In genomic region chr5:3389471-3390026, GRCh38 we compare ENCODE assay signal across 21 cellular contexts.
"Had no signal": no experiment of that assay in that cellular context is flagged by ENCODE, and none has a peak within 500 bp of the region (broad histone marks: within the 10 kb centered on the region; RNA-seq: fewer than 3 reads in every experiment).

No MANE protein-coding gene starts in this region.

- H3K4me2 ChIP-seq: SK-N-SH, smooth muscle cell had no signal

- H3K9me3 ChIP-seq: pancreas, SK-N-SH, thoracic aorta, upper lobe of left lung had no signal

- H3K27ac ChIP-seq: pancreas, thoracic aorta, upper lobe of left lung had no signal

- DNase-seq: activated CD4-positive, alpha-beta T cell treated with anti-CD3 and anti-CD28 coated beads, Interleukin-2, amount 10 ng/mL, durations not matched to agents 7 days and 5 days; activated CD4-positive, CD25-positive, alpha-beta regulatory T cell; activated CD8-positive, alpha-beta memory T cell treated with anti-CD3 and anti-CD28 coated beads, Interleukin-2, amount 50 U/mL, for 4 hours; activated effector memory CD4-positive, alpha-beta T cell treated with Interleukin-2 at 50 U/mL for 16 hours; activated naive CD4-positive, alpha-beta T cell treated with anti-CD3 and anti-CD28 coated beads, Interleukin-2, amount 10 ng/mL, durations not matched to agents 7 days and 5 days; activated naive CD8-positive, alpha-beta T cell treated with anti-CD3 and anti-CD28 coated beads, Interleukin-2, amount 50 U/mL, for 24 hours; activated T-cell treated with anti-CD3 and anti-CD28 coated beads, Interleukin-2, amount 50 U/mL, for 4 hours; central memory CD4-positive, alpha-beta T cell; endodermal cell; naive thymus-derived CD4-positive, alpha-beta T cell; pancreas; SK-N-SH; stimulated activated CD4-positive, alpha-beta T cell treated with anti-CD3 and anti-CD28 coated beads, Interleukin-4, amount 100 ng/mL, for 1 hour; T-cell; upper lobe of left lung had no signal

- H3K27ac Mint-ChIP-seq: activated CD4-positive, alpha-beta T cell treated with anti-CD3 and anti-CD28 coated beads, Interleukin-2, amount 10 ng/mL, durations not matched to agents 7 days and 5 days; activated naive CD4-positive, alpha-beta T cell treated with anti-CD3 and anti-CD28 coated beads, Interleukin-2, amount 10 ng/mL, durations not matched to agents 7 days and 5 days; activated naive CD8-positive, alpha-beta T cell treated with anti-CD3 and anti-CD28 coated beads, Interleukin-2, amount 50 U/mL, for 24 hours; endodermal cell; memory B cell; naive thymus-derived CD4-positive, alpha-beta T cell; T-cell had no signal

- H3K36me3 Mint-ChIP-seq: activated naive CD4-positive, alpha-beta T cell treated with anti-CD3 and anti-CD28 coated beads, Interleukin-2, amount 10 ng/mL, durations not matched to agents 7 days and 5 days; brain; memory B cell; T-cell had no signal

- H3K4me3 ChIP-seq: pancreas, smooth muscle cell, thoracic aorta, upper lobe of left lung had no signal

- H3K4me1 Mint-ChIP-seq: activated CD4-positive, alpha-beta T cell treated with anti-CD3 and anti-CD28 coated beads, Interleukin-2, amount 10 ng/mL, durations not matched to agents 7 days and 5 days; activated naive CD4-positive, alpha-beta T cell treated with anti-CD3 and anti-CD28 coated beads, Interleukin-2, amount 10 ng/mL, durations not matched to agents 7 days and 5 days; activated naive CD8-positive, alpha-beta T cell treated with anti-CD3 and anti-CD28 coated beads, Interleukin-2, amount 50 U/mL, for 24 hours; memory B cell; naive thymus-derived CD4-positive, alpha-beta T cell; T-cell had no signal

- H3K36me3 ChIP-seq: pancreas, thoracic aorta, upper lobe of left lung had no signal

- H3K9ac ChIP-seq: SK-N-SH had no signal

- H3K4me1 ChIP-seq: pancreas, upper lobe of left lung had no signal

- ATAC-seq: activated naive CD8-positive, alpha-beta T cell treated with anti-CD3 and anti-CD28 coated beads, Interleukin-2, amount 50 U/mL, for 24 hours; activated T-cell treated with anti-CD3 and anti-CD28 coated beads, Interleukin-2, amount 50 U/mL, for 4 hours; left lobe of liver; naive thymus-derived CD4-positive, alpha-beta T cell; pancreas; sciatic nerve; T-cell had no signal

- H3K27me3 ChIP-seq: pancreas, upper lobe of left lung had no signal

- H3K27me3 Mint-ChIP-seq: activated CD4-positive, alpha-beta T cell treated with anti-CD3 and anti-CD28 coated beads, Interleukin-2, amount 10 ng/mL, durations not matched to agents 7 days and 5 days; activated naive CD4-positive, alpha-beta T cell treated with anti-CD3 and anti-CD28 coated beads, Interleukin-2, amount 10 ng/mL, durations not matched to agents 7 days and 5 days; activated naive CD8-positive, alpha-beta T cell treated with anti-CD3 and anti-CD28 coated beads, Interleukin-2, amount 50 U/mL, for 24 hours; memory B cell; naive thymus-derived CD4-positive, alpha-beta T cell had no signal

- H3K9me3 Mint-ChIP-seq: activated naive CD8-positive, alpha-beta T cell treated with anti-CD3 and anti-CD28 coated beads, Interleukin-2, amount 50 U/mL, for 24 hours; activated T-cell treated with anti-CD3 and anti-CD28 coated beads, Interleukin-2, amount 50 U/mL, for 4 hours; brain; endodermal cell had no signal

- H3K4me3 Mint-ChIP-seq: activated CD4-positive, alpha-beta T cell treated with anti-CD3 and anti-CD28 coated beads, Interleukin-2, amount 10 ng/mL, durations not matched to agents 7 days and 5 days; activated naive CD4-positive, alpha-beta T cell treated with anti-CD3 and anti-CD28 coated beads, Interleukin-2, amount 10 ng/mL, durations not matched to agents 7 days and 5 days; activated naive CD8-positive, alpha-beta T cell treated with anti-CD3 and anti-CD28 coated beads, Interleukin-2, amount 50 U/mL, for 24 hours; activated T-cell treated with anti-CD3 and anti-CD28 coated beads, Interleukin-2, amount 50 U/mL, for 4 hours; brain; endodermal cell; memory B cell; naive thymus-derived CD4-positive, alpha-beta T cell; T-cell had no signal
